Comparison of ENCODE assay signal across 8 cellular contexts in genomic region chr9:101977614-101978210, GRCh38.
DNase-seq lines count a peak whose midpoint lies in the region; ATAC-seq and TF ChIP-seq lines count a peak whose summit lies in the region.

No MANE protein-coding gene starts in this region.

- no peak for DNase-seq in CD14-positive monocyte (ENCODE audit: low spot score)
- peak; percentile 11 for DNase-seq in RPMI8226
- peak in 1 of 2 donors; percentile 17 for DNase-seq in foreskin keratinocyte
- DNase-seq in upper lobe of right lung: no peak
- no peak for DNase-seq in dedifferentiated amniotic fluid mesenchymal stem cell (ENCODE audit: extremely low spot score)

- H3K27ac Mint-ChIP-seq in CD14-positive monocyte: no peak overlapping the region
- no peak overlapping the region for H3K27ac Mint-ChIP-seq in activated T-helper 17 cell treated with anti-CD3 and anti-CD28 coated beads, Interleukin-2, amount 50 U/mL, for 72 hours

- H3K36me3 ChIP-seq in upper lobe of right lung: no peaks in the 10 kb centered on the region

- H3K4me1 ChIP-seq in foreskin keratinocyte: no peaks in the 10 kb centered on the region
- no peaks in the 10 kb centered on the region for H3K4me1 ChIP-seq in upper lobe of right lung

- H3K4me3 ChIP-seq in upper lobe of right lung: no peak overlapping the region

- H3K4me1 Mint-ChIP-seq in CD14-positive monocyte: no peaks in the 10 kb centered on the region
- no peaks in the 10 kb centered on the region for H3K4me1 Mint-ChIP-seq in activated T-helper 17 cell treated with anti-CD3 and anti-CD28 coated beads, Interleukin-2, amount 50 U/mL, for 72 hours

- no peaks in the 10 kb centered on the region for H3K9me3 ChIP-seq in upper lobe of right lung

- H3K9me3 Mint-ChIP-seq in CD14-positive monocyte: no peaks in the 10 kb centered on the region
- H3K9me3 Mint-ChIP-seq in activated T-helper 17 cell treated with anti-CD3 and anti-CD28 coated beads, Interleukin-2, amount 50 U/mL, for 72 hours: no peaks in the 10 kb centered on the region

- intact Hi-C loops in CD14-positive monocyte (cut with micrococcal nuclease) (no loop called here), upper lobe of right lung (cut with DNase I) (no loop called here)

- peak; percentile 82 for ATAC-seq in GM19351 (IDR thresholded peaks at IDR 0.05; ENCODE audit: unreplicated experiment)
- peak; percentile 83 for ATAC-seq in HG03442 (IDR thresholded peaks at IDR 0.05; ENCODE audit: unreplicated experiment)
- ATAC-seq in foreskin keratinocyte: peak; percentile 69
- no peak for ATAC-seq in upper lobe of right lung
- no peak for ATAC-seq in activated T-helper 17 cell treated with anti-CD3 and anti-CD28 coated beads, Interleukin-2, amount 50 U/mL, for 72 hours (replicated peaks)

- no peaks in the 10 kb centered on the region for H3K36me3 Mint-ChIP-seq in CD14-positive monocyte
- H3K36me3 Mint-ChIP-seq in activated T-helper 17 cell treated with anti-CD3 and anti-CD28 coated beads, Interleukin-2, amount 50 U/mL, for 72 hours (ENCODE audit: low read depth): no peaks in the 10 kb centered on the region

- H3K4me3 Mint-ChIP-seq in CD14-positive monocyte: no peak overlapping the region
- H3K4me3 Mint-ChIP-seq in activated T-helper 17 cell treated with anti-CD3 and anti-CD28 coated beads, Interleukin-2, amount 50 U/mL, for 72 hours: no peak overlapping the region

- H3K27ac ChIP-seq in foreskin keratinocyte: no peak overlapping the region
- H3K27ac ChIP-seq in upper lobe of right lung: no peak overlapping the region

- peak; percentile 71 for TF ChIP-seq CTCF in CD14-positive monocyte (IDR thresholded peaks at IDR 0.05)
- peak; percentile 63 for TF ChIP-seq CTCF in foreskin keratinocyte (conservative IDR thresholded peaks at IDR 0.05)
- TF ChIP-seq CTCF in upper lobe of right lung (IDR thresholded peaks at IDR 0.05): peak; percentile 62

- peaks cover 0 to 3% (median 0%) of the 10 kb centered on the region in 3 donors for H3K27me3 Mint-ChIP-seq in CD14-positive monocyte (ENCODE audit: low read depth in 3 of 3)
- no peaks in the 10 kb centered on the region for H3K27me3 Mint-ChIP-seq in activated T-helper 17 cell treated with anti-CD3 and anti-CD28 coated beads, Interleukin-2, amount 50 U/mL, for 72 hours

- H3K27me3 ChIP-seq in foreskin keratinocyte (no peaks in the 10 kb centered on the region), upper lobe of right lung (no peaks in the 10 kb centered on the region)

Comparison
In these comparisons a context has a peak if more than half of its experiments do, and no peak if none do; other contexts are left out.
1. ATAC-seq: peak in GM19351 (single experiment), HG03442 (single experiment) and foreskin keratinocyte (single experiment); none in upper lobe of right lung (single experiment) and activated T-helper 17 cell treated with anti-CD3 and anti-CD28 coated beads, Interleukin-2, amount 50 U/mL, for 72 hours (single experiment).
2. Peak in every context shown above with its lines, with median percentiles within 50 percentile points of each other: CTCF ChIP-seq.